11 cellular contexts compared by ENCODE assay signal in the genomic region with DNA sequence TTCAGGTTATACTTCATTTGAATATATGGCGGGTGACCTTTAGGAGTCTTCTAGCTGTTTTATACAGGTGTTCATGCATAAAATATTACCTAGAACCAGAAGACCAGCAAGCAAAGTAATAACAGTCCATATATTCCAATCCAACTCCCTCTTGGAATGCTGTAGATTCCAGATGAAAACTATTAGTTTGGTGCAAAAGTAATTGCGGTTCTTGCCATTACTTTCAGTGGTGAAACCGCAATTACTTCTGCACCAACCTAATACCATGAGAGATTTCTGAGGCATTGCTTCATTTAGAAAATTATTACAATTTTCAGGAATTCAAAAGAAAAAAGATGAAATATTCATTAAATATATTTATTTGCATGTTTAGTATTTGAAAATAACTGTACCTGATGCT.
"Had no signal": no experiment of that assay in that cellular context is flagged by ENCODE, and none has a peak within 500 bp of the region (broad histone marks: within the 10 kb centered on the region; RNA-seq: fewer than 3 reads in every experiment).

No MANE protein-coding gene starts in this region.

- H3K4me2 ChIP-seq: GM23338 had no signal

- DNase-seq: GM23248, GOT3, H7, H9, HCEC 1CT, HFFc6 had no signal

- H3K4me1 ChIP-seq: HAP-1 had no signal

- H2AFZ ChIP-seq: GM23248, GM23338 had no signal

- H3K4me3 ChIP-seq: GM23248, GM23338, HAP-1 had no signal

- FAIRE-seq: H1, H54 had no signal

- H3K9ac ChIP-seq: GM23248 had no signal

- H3K9me3 ChIP-seq: HAP-1 had no signal

- ATAC-seq: GM23338, HCT116 had no signal

- H3K27ac ChIP-seq: GM23248 had no signal

- H3K36me3 ChIP-seq: HAP-1 had no signal
